Comparison of ENCODE assay signal across 22 cellular contexts in genomic region chr11:134519390-134519750, GRCh38.
"Had no signal": no experiment of that assay in that cellular context is flagged by ENCODE, and none has a peak within 500 bp of the region (broad histone marks: within the 10 kb centered on the region; RNA-seq: fewer than 3 reads in every experiment).

No MANE protein-coding gene starts in this region.

- H3K27me3 Mint-ChIP-seq: activated T-cell treated with anti-CD3 and anti-CD28 coated beads, Interleukin-2, amount 50 U/mL, for 24 hours had no signal

- ATAC-seq: activated CD8-positive, alpha-beta T cell treated with anti-CD3 and anti-CD28 coated beads, Interleukin-2, amount 10 ng/mL, durations not matched to agents 7 days and 5 days; PC-3; WTC11 had no signal

- DNase-seq: activated CD4-positive, alpha-beta T cell treated with anti-CD3 and anti-CD28 coated beads for 48 hours; activated CD4-positive, alpha-beta T cell treated with anti-CD3 and anti-CD28 coated beads, Interleukin-2, amount 50 U/mL, for 4 hours; activated CD4-positive, CD25-positive, alpha-beta regulatory T cell treated with anti-CD3 and anti-CD28 coated beads, Interleukin-2, amount 50 U/mL, for 72 hours; activated CD8-positive, alpha-beta T cell treated with anti-CD3 and anti-CD28 coated beads, Interleukin-2, amount 10 ng/mL, durations not matched to agents 7 days and 5 days; activated gamma-delta T cell; activated naive CD4-positive, alpha-beta T cell treated with anti-CD3 and anti-CD28 coated beads for 36 hours; activated T-cell treated with anti-CD3 and anti-CD28 coated beads, Interleukin-2, amount 50 U/mL, for 24 hours; amygdala; Kasumi-1; KBM-7; NCI-H1105 treated with DMSO at 0.1 percent for 48 hours; NCI-H1436 treated with DMSO at 0.1 percent for 48 hours; NCI-H187 treated with DMSO at 0.1 percent for 48 hours; NCI-H2081 treated with DMSO at 0.1 percent for 48 hours; NCI-H446; PC-3; SHP77 treated with DMSO at 0.1 percent for 48 hours had no signal

- H3K36me3 Mint-ChIP-seq: activated naive CD8-positive, alpha-beta T cell; brain; WTC11 had no signal

- H3K4me3 Mint-ChIP-seq: activated CD8-positive, alpha-beta T cell treated with anti-CD3 and anti-CD28 coated beads, Interleukin-2, amount 10 ng/mL, durations not matched to agents 7 days and 5 days; activated naive CD4-positive, alpha-beta T cell treated with anti-CD3 and anti-CD28 coated beads for 36 hours; activated naive CD8-positive, alpha-beta T cell; activated T-cell treated with anti-CD3 and anti-CD28 coated beads, Interleukin-2, amount 50 U/mL, for 24 hours; activated T-helper 1 cell treated with anti-CD3 and anti-CD28 coated beads, Interleukin-12 subunit alpha, Interleukin-12 subunit beta, Interleukin-2, Interleukin-4 antibody, amounts not matched to agents 30 ng/mL and 10 ng/mL and 1 ng/mL, durations not matched to agents 14 hours and 24 hours and 36 hours; T-helper 1 cell treated with Interleukin-12 subunit alpha and Interleukin-12 subunit beta and Interleukin-4 antibody, amounts not matched to agents 30 μg/mL and 1 μg/mL, for 36 hours; WTC11 had no signal

- H3K27ac Mint-ChIP-seq: activated CD8-positive, alpha-beta T cell treated with anti-CD3 and anti-CD28 coated beads, Interleukin-2, amount 10 ng/mL, durations not matched to agents 7 days and 5 days; activated naive CD4-positive, alpha-beta T cell treated with anti-CD3 and anti-CD28 coated beads for 36 hours; activated naive CD8-positive, alpha-beta T cell; activated T-cell treated with anti-CD3 and anti-CD28 coated beads, Interleukin-2, amount 50 U/mL, for 24 hours; activated T-helper 1 cell treated with anti-CD3 and anti-CD28 coated beads, Interleukin-12 subunit alpha, Interleukin-12 subunit beta, Interleukin-2, Interleukin-4 antibody, amounts not matched to agents 30 ng/mL and 10 ng/mL and 1 ng/mL, durations not matched to agents 14 hours and 24 hours and 36 hours; T-helper 1 cell treated with Interleukin-12 subunit alpha and Interleukin-12 subunit beta and Interleukin-4 antibody, amounts not matched to agents 30 μg/mL and 1 μg/mL, for 36 hours; WTC11 had no signal

- H3K9me3 Mint-ChIP-seq: activated T-cell treated with anti-CD3 and anti-CD28 coated beads, Interleukin-2, amount 50 U/mL, for 24 hours; activated T-helper 1 cell treated with anti-CD3 and anti-CD28 coated beads, Interleukin-12 subunit alpha, Interleukin-12 subunit beta, Interleukin-2, Interleukin-4 antibody, amounts not matched to agents 30 ng/mL and 10 ng/mL and 1 ng/mL, durations not matched to agents 14 hours and 24 hours and 36 hours; T-helper 1 cell treated with Interleukin-12 subunit alpha and Interleukin-12 subunit beta and Interleukin-4 antibody, amounts not matched to agents 30 μg/mL and 1 μg/mL, for 36 hours; WTC11 had no signal
